12 cellular contexts compared by ENCODE assay signal in genomic region chr2:100196786-100197494, GRCh38. TPM values are rescaled to one million over a fixed set of nuclear protein-coding genes. Genes with fewer than 3 reads are reported as not detected.
A peak's percentile ranks its signal among the peaks of the same experiment; 100 is the strongest.
DNase-seq lines count a peak whose midpoint lies in the region; ATAC-seq and TF ChIP-seq lines count a peak whose summit lies in the region.
"Had no signal": no experiment of that assay in that cellular context is flagged by ENCODE, and none has a peak within 500 bp of the region (broad histone marks: within the 10 kb centered on the region; RNA-seq: fewer than 3 reads in every experiment).

No MANE protein-coding gene starts in this region.

- intact Hi-C loops in esophagus squamous epithelium (cut with DNase I) (no loop called here), transverse colon (cut with DNase I; ENCODE audit: low total_unique reads) (no loop called here)

- WGBS in esophagus squamous epithelium, 2 donors = 71 to 77% methylated on average over 16 to 18 of the region's 18 CpGs
- WGBS in transverse colon (ENCODE audit: low coverage in 1 of 2), 2 donors = 80% methylated on average over 18 of the region's 18 CpGs; no CpG with 5 or more reads in 1 of the 2 donors

- H3K36me3 ChIP-seq in esophagus squamous epithelium = no peaks in the 10 kb centered on the region
- H3K36me3 ChIP-seq in neuron (ENCODE audit: insufficient read depth, low read length) = no peaks in the 10 kb centered on the region
- H3K36me3 ChIP-seq in transverse colon = no peaks in the 10 kb centered on the region

- H2AFZ ChIP-seq in neuron (ENCODE audit: low read depth, low read length) = peak overlapping the region; percentile 35

- TF ChIP-seq CTCF in esophagus squamous epithelium (IDR thresholded peaks at IDR 0.05) = no peak
- TF ChIP-seq CTCF in transverse colon (IDR thresholded peaks at IDR 0.05) = no peak

- TF ChIP-seq POLR2A in esophagus squamous epithelium (IDR thresholded peaks at IDR 0.05) = no peak
- TF ChIP-seq POLR2A in transverse colon (IDR thresholded peaks at IDR 0.05) = no peak

- ATAC-seq in SK-N-SH treated with all-trans-retinoic acid at 6 μM for 48 hours (peak; percentile 30), HG03521 (IDR thresholded peaks at IDR 0.05; ENCODE audit: unreplicated experiment) (no peak)
- ATAC-seq: natural killer cell treated with Interleukin-12 subunit alpha and Interleukin-12 subunit beta and Interleukin-15 and Interleukin-18, amount 100 ng/mL, for 72 hours had no signal

- TF ChIP-seq EP300 in transverse colon (IDR thresholded peaks at IDR 0.05; ENCODE audit: low read depth) = no peak

- peaks cover 0 to 25% (median 23%) of the 10 kb centered on the region in 3 donors for H3K4me1 ChIP-seq in esophagus squamous epithelium
- peaks cover 23% of the 10 kb centered on the region for H3K4me1 ChIP-seq in neuron (ENCODE audit: insufficient read depth, low read length)
- H3K4me1 ChIP-seq in transverse colon = peaks cover 12 to 23% (median 16%) of the 10 kb centered on the region in 4 donors

- H3K27me3 ChIP-seq in esophagus squamous epithelium (no peaks in the 10 kb centered on the region), neuron (ENCODE audit: insufficient read depth, low read length) (no peaks in the 10 kb centered on the region), transverse colon (no peaks in the 10 kb centered on the region)

- H3K9me3 ChIP-seq in esophagus squamous epithelium (no peaks in the 10 kb centered on the region), neuron (ENCODE audit: low read length) (no peaks in the 10 kb centered on the region), transverse colon (no peaks in the 10 kb centered on the region)

- in situ Hi-C loops in transverse colon (cut with MboI; ENCODE audit: low pct_ligation_motif_present in 1 of 4, low pct_unique_long_range_greater_than_20kb in 1 of 4, low sequenced_read_pairs in 3 of 4) = no loop called here

- H3K4me3 ChIP-seq in esophagus squamous epithelium (no peak overlapping the region), neuron (ENCODE audit: low read length) (no peak overlapping the region), transverse colon (no peak overlapping the region)

- peak overlapping the region; percentile 49 to 88 (median 83) for H3K27ac ChIP-seq in esophagus squamous epithelium
- peak overlapping the region; percentile 77 to 86 (median 84) for H3K27ac ChIP-seq in transverse colon

- DNase-seq in esophagus squamous epithelium (lab: John Stamatoyannopoulos, UW) = no peak
- no peak for DNase-seq in transverse colon
- DNase-seq in DMS79 (lab: John Stamatoyannopoulos, UW) = no peak
- DNase-seq in NCI-H146 treated with DMSO at 0.1 percent for 48 hours (lab: John Stamatoyannopoulos, UW; ENCODE audit: unreplicated experiment) = no peak
- DNase-seq: activated T-cell treated with anti-CD3 and anti-CD28 coated beads for 4 hours, amniotic stem cell, Calu3, SHP77 treated with DMSO at 0.1 percent for 48 hours had no signal

TF ChIP-seq in SK-N-SH treated with all-trans-retinoic acid at 6 μM for 48 hours, 23 proteins besides CTCF, POLR2A, EP300 and RAD21:
- no peak for TF ChIP-seq BACH2 (CRISPR knock-in tag; IDR thresholded peaks at IDR 0.05; ENCODE audit: borderline replicate concordance)
- TF ChIP-seq, protein P1, sequence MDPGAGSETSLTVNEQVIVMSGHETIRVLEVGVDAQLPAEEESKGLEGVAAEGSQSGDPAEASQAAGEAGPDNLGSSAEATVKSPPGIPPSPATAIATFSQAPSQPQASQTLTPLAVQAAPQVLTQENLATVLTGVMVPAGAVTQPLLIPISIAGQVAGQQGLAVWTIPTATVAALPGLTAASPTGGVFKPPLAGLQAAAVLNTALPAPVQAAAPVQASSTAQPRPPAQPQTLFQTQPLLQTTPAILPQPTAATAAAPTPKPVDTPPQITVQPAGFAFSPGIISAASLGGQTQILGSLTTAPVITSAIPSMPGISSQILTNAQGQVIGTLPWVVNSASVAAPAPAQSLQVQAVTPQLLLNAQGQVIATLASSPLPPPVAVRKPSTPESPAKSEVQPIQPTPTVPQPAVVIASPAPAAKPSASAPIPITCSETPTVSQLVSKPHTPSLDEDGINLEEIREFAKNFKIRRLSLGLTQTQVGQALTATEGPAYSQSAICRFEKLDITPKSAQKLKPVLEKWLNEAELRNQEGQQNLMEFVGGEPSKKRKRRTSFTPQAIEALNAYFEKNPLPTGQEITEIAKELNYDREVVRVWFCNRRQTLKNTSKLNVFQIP (CRISPR knock-in tag; IDR thresholded peaks at IDR 0.05; ENCODE audit: borderline replicate concordance, low read depth) = no peak
- TF ChIP-seq ISL1 (CRISPR knock-in tag; IDR thresholded peaks at IDR 0.05) = peak; percentile 40
- TF ChIP-seq ZFP30 (CRISPR knock-in tag; IDR thresholded peaks at IDR 0.05) = no peak
- no peak for TF ChIP-seq TCF4 (CRISPR knock-in tag; IDR thresholded peaks at IDR 0.05; ENCODE audit: borderline replicate concordance)

RNA-seq across cellular contexts. Expression of gene AFF3, which starts 54.5 kb away (rescaled TPM):
- 1 to 10 TPM; 1.2 to 9.7 (median 3.8) TPM for total RNA-seq in esophagus squamous epithelium
- 10 to 100 TPM in 2 of 4 donors, 1 to 10 TPM in 2; 9.0 to 20.2 (median 14.5) TPM for total RNA-seq in transverse colon
- total RNA-seq: Calu3 had no signal
